Comparison of ENCODE assay signal across 10 cellular contexts in the genomic region with DNA sequence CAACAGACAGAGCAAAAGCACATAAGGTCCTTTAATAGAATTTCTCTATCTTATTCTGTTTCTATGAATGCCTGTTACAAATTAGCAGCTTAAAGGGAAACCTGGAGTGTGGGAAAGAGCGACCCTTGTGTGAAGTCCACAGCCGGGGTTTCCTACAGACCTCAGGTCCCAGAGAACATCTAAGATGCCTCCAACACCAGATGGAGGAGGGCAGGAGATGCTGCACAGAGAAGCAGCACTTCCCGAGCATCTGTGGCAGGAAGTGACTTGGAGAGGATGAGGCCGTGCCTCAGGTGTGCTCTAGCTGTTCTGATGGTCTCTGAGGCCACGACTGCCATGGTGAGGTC. TPM values are rescaled to one million over a fixed set of nuclear protein-coding genes. Genes with fewer than 3 reads are reported as not detected.
A peak's percentile ranks its signal among the peaks of the same experiment; 100 is the strongest.
DNase-seq lines count a peak whose midpoint lies in the region; ATAC-seq, FAIRE-seq and TF ChIP-seq lines count a peak whose summit lies in the region.
"Had no signal": no experiment of that assay in that cellular context is flagged by ENCODE, and none has a peak within 500 bp of the region (broad histone marks: within the 10 kb centered on the region; RNA-seq: fewer than 3 reads in every experiment).

No MANE protein-coding gene starts in this region.

- TSS peak; percentile 31 for BruUV-seq in GM12878 (replicated peaks; lab: Mats Ljungman, UMichigan)

- POLR2A ChIA-PET in GM12878 (lab: Charles Lee): interaction anchor here (0.6 to 6.4 kb wide), 7 partner anchors 8 to 38 kb away, joined by 3 to 92 read pairs (median 9); partner anchors contain the start of gene IRF1

- H3K4me1 ChIP-seq in GM12878 (ENCODE audit: control insufficient read depth, insufficient read depth, low read length) (peaks cover 75% of the 10 kb centered on the region), mucosa of descending colon (ENCODE audit: low read depth) (peaks cover 71% of the 10 kb centered on the region), upper lobe of right lung (peaks cover 73% of the 10 kb centered on the region)

- peaks cover 5 to 19% of the 10 kb centered on the region in 2 experiments; a peak in 3 of 4 replicates for H3K36me3 ChIP-seq in GM12878 (ENCODE audit: control insufficient read depth in 2 of 2, insufficient read depth in 2 of 2, low read length in 1 of 2)
- H3K36me3 ChIP-seq in mucosa of descending colon (ENCODE audit: low read depth): no peaks in the 10 kb centered on the region
- H3K36me3 ChIP-seq in upper lobe of right lung: peaks cover 8% of the 10 kb centered on the region

- no peaks in the 10 kb centered on the region for H3K9me3 ChIP-seq in GM12878 (replicated peaks; ENCODE audit: control insufficient read depth, insufficient read depth, low read length)
- no peaks in the 10 kb centered on the region for H3K9me3 ChIP-seq in mucosa of descending colon
- no peaks in the 10 kb centered on the region for H3K9me3 ChIP-seq in upper lobe of right lung

- FAIRE-seq in GM12878 (lab: Jason Lieb, UNC): no peak

- peaks cover 12% of the 10 kb centered on the region for H3K79me2 ChIP-seq in GM12878 (ENCODE audit: control insufficient read depth, insufficient read depth, low read length)

- RAD21 ChIA-PET in GM12878 (lab: Charles Lee; ENCODE audit: unreplicated experiment): interaction anchor here (1.5 to 6.4 kb wide), 5 partner anchors 7 to 38 kb away, joined by 5 to 146 read pairs (median 64); partner anchors contain the start of gene IRF1

- no peak for TF ChIP-seq RAD21 in GM12878 (IDR thresholded peaks at IDR 0.05; ENCODE audit: insufficient read depth, low read depth, low read length)

- intact Hi-C loops in GM12878 (cut with micrococcal nuclease; ENCODE audit: unreplicated experiment): no loop called here
- intact Hi-C loops in mucosa of descending colon (cut with DNase I, micrococcal nuclease): no loop called here
- intact Hi-C loops in upper lobe of right lung (cut with DNase I): no loop called here

- H3K9me3 Mint-ChIP-seq in activated naive CD4-positive, alpha-beta T cell treated with anti-CD3 and anti-CD28 coated beads, Interleukin-2, amount 50 U/mL, for 24 hours: no peaks in the 10 kb centered on the region

- ATAC-seq in GM12878 (no peak), mucosa of descending colon (peak; percentile 10), upper lobe of right lung (no peak), HG02938 (IDR thresholded peaks at IDR 0.05; ENCODE audit: unreplicated experiment) (no peak)

- in situ Hi-C loops in GM12878 (cut with MboI): no loop called here

- no peak for TF ChIP-seq CTCF in GM12878 (IDR thresholded peaks at IDR 0.05 in 2 of 3, conservative IDR thresholded peaks at IDR 0.05 in 1 of 3; ENCODE audit: control insufficient read depth in 2 of 3, extremely low read depth in 1 of 3, insufficient read depth in 1 of 3, low read depth in 3 of 3, low read length in 3 of 3)
- TF ChIP-seq CTCF in mucosa of descending colon (IDR thresholded peaks at IDR 0.05): no peak
- no peak for TF ChIP-seq CTCF in upper lobe of right lung (IDR thresholded peaks at IDR 0.05)

- no peak overlapping the region for H2AFZ ChIP-seq in GM12878 (ENCODE audit: control insufficient read depth, low read depth, low read length)

- H3K4me2 ChIP-seq in GM12878 (ENCODE audit: control insufficient read depth, insufficient read depth): peak overlapping the region; percentile 97

- H3K4me3 ChIP-seq in GM12878 (no peak overlapping the region), mucosa of descending colon (no peak overlapping the region), upper lobe of right lung (peak overlapping the region; percentile 25)

- H3K27me3 Mint-ChIP-seq in activated naive CD4-positive, alpha-beta T cell treated with anti-CD3 and anti-CD28 coated beads, Interleukin-2, amount 50 U/mL, for 24 hours: no peaks in the 10 kb centered on the region

- H3K27ac ChIP-seq in GM12878 (ENCODE audit: control insufficient read depth, insufficient read depth) (peak overlapping the region; percentile 96), upper lobe of right lung (peak overlapping the region; percentile 82)

- no peaks in the 10 kb centered on the region for H4K20me1 ChIP-seq in GM12878 (ENCODE audit: control insufficient read depth, insufficient read depth)

- TF ChIP-seq EP300 in GM12878 (IDR thresholded peaks at IDR 0.05; ENCODE audit: borderline replicate concordance in 1 of 2, control insufficient read depth in 1 of 2, low read depth in 2 of 2, low read length in 2 of 2): no peak

- H3K9ac ChIP-seq in GM12878 (ENCODE audit: control insufficient read depth, insufficient read depth, low read length): no peak overlapping the region

- CTCF ChIA-PET in GM12878 (lab: Yijun Ruan, JAX): interaction anchor here (1.2 to 12.8 kb wide), 6 partner anchors 8 to 77 kb away, joined by 3 to 139 read pairs (median 18); partner anchors contain the start of gene IRF1

- H3K27me3 ChIP-seq in GM12878 (replicated peaks in 1 of 2; ENCODE audit: control insufficient read depth in 2 of 2, insufficient read depth in 2 of 2, low read length in 1 of 2): no peaks in the 10 kb centered on the region
- no peaks in the 10 kb centered on the region for H3K27me3 ChIP-seq in upper lobe of right lung

- SMC1A ChIA-PET in GM12878 (lab: Charles Lee; ENCODE audit: uncharacterized antibody, unreplicated experiment): interaction anchor here (1.4 to 15.9 kb wide), 8 partner anchors 8 to 77 kb away, joined by 3 to 300 read pairs (median 30); partner anchors contain the start of gene IRF1

- H3K36me3 Mint-ChIP-seq in activated naive CD4-positive, alpha-beta T cell treated with anti-CD3 and anti-CD28 coated beads, Interleukin-2, amount 50 U/mL, for 24 hours: peaks cover 14% of the 10 kb centered on the region

- TF ChIP-seq POLR2A in GM12878 (IDR thresholded peaks at IDR 0.05; ENCODE audit: low read depth, low read length): no peak

- WGBS in GM12878 (ENCODE audit: insufficient coverage, insufficient replicate concordance, low lambda C conversion rate, missing lambda C conversion rate): 21% methylated on average over 5 of the region's 5 CpGs

- no peak for DNase-seq in activated naive CD4-positive, alpha-beta T cell treated with anti-CD3 and anti-CD28 coated beads, Interleukin-2, amount 50 U/mL, for 16 hours
- DNase-seq in GM12878 (ENCODE audit: low read depth, low spot score): no peak
- DNase-seq in mucosa of descending colon: no peak
- no peak for DNase-seq in upper lobe of right lung
- DNase-seq in kidney glomerular epithelial cell (lab: John Stamatoyannopoulos, UW): no peak
- DNase-seq in SKM-1 (lab: John Stamatoyannopoulos, UW; ENCODE audit: unreplicated experiment): no peak
- DNase-seq: COR-L47, nucleus accumbens had no signal

- H3K4me3 Mint-ChIP-seq in activated naive CD4-positive, alpha-beta T cell treated with anti-CD3 and anti-CD28 coated beads, Interleukin-2, amount 50 U/mL, for 24 hours: peak overlapping the region; percentile 80

- peak overlapping the region; percentile 85 for H3K27ac Mint-ChIP-seq in activated naive CD4-positive, alpha-beta T cell treated with anti-CD3 and anti-CD28 coated beads, Interleukin-2, amount 50 U/mL, for 24 hours

- H3K4me1 Mint-ChIP-seq in activated naive CD4-positive, alpha-beta T cell treated with anti-CD3 and anti-CD28 coated beads, Interleukin-2, amount 50 U/mL, for 24 hours: peaks cover 93% of the 10 kb centered on the region

TF ChIP-seq in GM12878, 131 proteins besides CTCF, POLR2A, EP300 and RAD21:
- no peak for TF ChIP-seq KLF5 (IDR thresholded peaks at IDR 0.05; ENCODE audit: partially characterized antibody)
TF ChIP-seq in GM12878: peak in this region for 0.

RNA-seq across cellular contexts. Expression of gene IRF1, which starts 26.8 kb away (rescaled TPM):
- total RNA-seq in GM12878 (2013; cell fraction: nucleolus; rRNA removed): 216 and 219 TPM in 2 replicates
- total RNA-seq in GM12878 (2014; rRNA removed) (29.9 and 30.5 TPM in 2 replicates), GM12878 (2014; rRNA removed; fragmentation: Illumina TruSeq; extraction: Trizol) (41.9 and 45.3 TPM in 2 replicates), GM12878 (2021) (68.0 and 74.1 TPM in 2 replicates), mucosa of descending colon (100 to 1,000 TPM in 2 of 3 donors, 10 to 100 TPM in 1; 89.4 to 172 (median 143) TPM), upper lobe of right lung (59.5 TPM)
- polyA plus RNA-seq in GM12878 (2011; ENCODE audit: low read depth): 19.0 TPM
- polyA plus RNA-seq in GM12878 (2011; rRNA removed) (37.5 and 50.7 TPM in 2 replicates), GM12878 (2014; fragmentation: Illumina TruSeq; extraction: Trizol) (45.9 and 48.6 TPM in 2 replicates), GM12878 (2014; fragmentation: Nextera tagmentation; extraction: Ambion mirVana) (10 to 100 TPM in 1 of 2 experiments, 1 to 10 TPM in 1; 6.9 to 14.0 TPM), GM12878 (2014; rRNA removed) (55.9 and 56.1 TPM in 2 replicates), GM12878 (2016; fragmentation: Nextera tagmentation; extraction: Ambion mirVana) (10 to 100 TPM; 62.1 to 65.0 TPM)
- 60.7 and 77.3 TPM in 2 replicates for polyA plus RNA-seq in GM12878 (2011; cell fraction: cytosol; rRNA removed)
- polyA plus RNA-seq in GM12878 (2011; cell fraction: nucleus; rRNA removed): 156 and 160 TPM in 2 replicates
- polyA plus RNA-seq in GM12878 (2012): 32.8 and 47.6 TPM in 2 replicates
- 171 and 202 TPM in 2 replicates for polyA minus RNA-seq in GM12878 (2011; rRNA and poly(A)+ RNA removed)
- polyA minus RNA-seq in GM12878 (2011; cell fraction: cytosol; rRNA and poly(A)+ RNA removed): 47.0 and 51.0 TPM in 2 replicates
- polyA minus RNA-seq in GM12878 (2011; cell fraction: nucleus; rRNA and poly(A)+ RNA removed): 234 and 331 TPM in 2 replicates
